8 cellular contexts compared by ENCODE assay signal in the genomic region with DNA sequence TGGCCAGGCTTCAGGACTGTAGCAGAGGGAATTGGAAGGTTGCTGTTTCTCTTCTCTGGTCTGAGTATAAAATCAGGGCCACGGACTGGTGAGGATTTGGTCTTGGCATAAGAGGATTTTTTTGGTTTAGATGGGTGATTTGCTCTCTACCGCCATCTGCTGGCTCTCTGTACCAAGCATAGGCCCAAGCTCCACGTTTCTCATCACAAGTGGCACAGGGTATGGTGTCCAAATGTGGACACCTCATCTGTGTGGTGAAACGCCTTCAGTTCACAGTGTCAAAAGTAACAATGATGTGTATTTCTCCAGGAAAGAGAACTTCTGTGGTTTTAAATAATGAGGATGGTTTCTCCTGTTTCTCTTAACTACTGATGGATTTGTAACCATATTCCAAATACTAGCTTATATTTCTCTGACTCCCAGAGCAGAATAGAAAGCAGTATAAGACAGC.
A peak's percentile ranks its signal among the peaks of the same experiment; 100 is the strongest.
DNase-seq lines count a peak whose midpoint lies in the region; ATAC-seq and TF ChIP-seq lines count a peak whose summit lies in the region.

No MANE protein-coding gene starts in this region.

- no peaks in the 10 kb centered on the region for H3K36me3 ChIP-seq in SJSA1
- no peaks in the 10 kb centered on the region for H3K36me3 ChIP-seq in uterus

- H3K27me3 ChIP-seq in SJSA1 (replicated peaks) = no peaks in the 10 kb centered on the region
- no peaks in the 10 kb centered on the region for H3K27me3 ChIP-seq in uterus

- intact Hi-C loops in posterior cingulate gyrus (cut with DNase I) (loop anchor here (1.0 to 10.0 kb wide), 2 partner anchors 115 to 734 kb away; a partner anchor contains a TSS), uterus (cut with DNase I; ENCODE audit: low total_unique reads) (no loop called here)

- H3K9me3 ChIP-seq in SJSA1 (replicated peaks) (no peaks in the 10 kb centered on the region), uterus (no peaks in the 10 kb centered on the region)

- no peak overlapping the region for H3K27ac ChIP-seq in SJSA1
- H3K27ac ChIP-seq in uterus = no peak overlapping the region

- DNase-seq in D341Med (ENCODE audit: low spot score) (peak; percentile 75), KBM-7 (peak; percentile 81), SJSA1 (ENCODE audit: low read depth in 1 of 2, low spot score in 2 of 2) (peak; percentile 51 to 58), glomerular endothelial cell (ENCODE audit: extremely low read depth, low read depth, low spot score) (peak; percentile 51), posterior cingulate gyrus (peak in 8 of 10 donors; percentile 31 to 92 (median 70)), uterus (peak; percentile 65 to 69)
- DNase-seq in activated naive CD4-positive, alpha-beta T cell treated with Interleukin-2 at 50 U/mL for 16 hours = peak; percentile 61

- H3K4me3 ChIP-seq in SJSA1 (no peak overlapping the region), uterus (no peak overlapping the region)

- peaks cover 19% of the 10 kb centered on the region for H3K4me1 ChIP-seq in SJSA1 (replicated peaks)
- H3K4me1 ChIP-seq in uterus = no peaks in the 10 kb centered on the region

- TF ChIP-seq CTCF in uterus (IDR thresholded peaks at IDR 0.05) = peak; percentile 68 to 85 (median 78)

- ATAC-seq in GM19468 (IDR thresholded peaks at IDR 0.05; ENCODE audit: extremely low read depth, unreplicated experiment) = peak; percentile 31

- TF ChIP-seq POLR2A in uterus (IDR thresholded peaks at IDR 0.05) = no peak

- in situ Hi-C loops in KBM-7 (cut with MboI; ENCODE audit: low pct_unique_long_range_greater_than_20kb, low sequenced_read_pairs) = no loop called here
